12 cellular contexts compared by ENCODE assay signal in genomic region chr2:61356958-61357350, GRCh38.
DNase-seq lines count a peak whose midpoint lies in the region; ATAC-seq, FAIRE-seq and TF ChIP-seq lines count a peak whose summit lies in the region.
"Had no signal": no experiment of that assay in that cellular context is flagged by ENCODE, and none has a peak within 500 bp of the region (broad histone marks: within the 10 kb centered on the region; RNA-seq: fewer than 3 reads in every experiment).

No MANE protein-coding gene starts in this region.

- TF ChIP-seq CTCF in AG04449 (IDR thresholded peaks at IDR 0.05; ENCODE audit: insufficient read depth, low read length, missing control alignments) (no peak), right lobe of liver (IDR thresholded peaks at IDR 0.05) (no peak)

- ATAC-seq in right lobe of liver (peak in 3 of 4 donors; percentile 4 to 7 (median 5)), GM21786 (IDR thresholded peaks at IDR 0.05; ENCODE audit: unreplicated experiment) (no peak)

- peak; percentile 12 for DNase-seq in AG04449 (ENCODE audit: low read depth, low spot score)
- DNase-seq in GM19239 (ENCODE audit: insufficient read length, low spot score): no peak
- DNase-seq in astrocyte of the hippocampus (ENCODE audit: low read depth, low spot score): peak; percentile 52
- DNase-seq in right lobe of liver: no peak
- DNase-seq in HuH-7 (ENCODE audit: low spot score): no peak
- DNase-seq in SW 1271 (lab: John Stamatoyannopoulos, UW): no peak
- no peak for DNase-seq in stimulated activated CD4-positive, alpha-beta T cell treated with anti-CD3 and anti-CD28 coated beads, Interleukin-4, amount 100 ng/mL, for 1 hour
- DNase-seq: activated T-cell treated with anti-CD3 and anti-CD28 coated beads, Interleukin-2, amount 50 U/mL, for 1 hour; KBM-7; NCI-H2171 had no signal

- 62% methylated on average over 1 of the region's 1 CpG for WGBS in right lobe of liver (ENCODE audit: insufficient coverage, low coverage, low lambda C conversion rate, missing lambda C conversion rate)

- FAIRE-seq in GM19239 (lab: Jason Lieb, UNC): peak; percentile 81

- H3K27ac ChIP-seq in right lobe of liver: peak overlapping the region; percentile 64 to 73 (median 65)
- H3K27ac ChIP-seq: tibial nerve had no signal

- H3K9me3 ChIP-seq in right lobe of liver: no peaks in the 10 kb centered on the region

- peaks cover 0 to 40% (median 5%) of the 10 kb centered on the region in 4 donors for H3K4me1 ChIP-seq in right lobe of liver

- no peaks in the 10 kb centered on the region for H3K27me3 ChIP-seq in right lobe of liver
- H3K27me3 ChIP-seq: tibial nerve had no signal

- H3K4me3 ChIP-seq in AG04449 (ENCODE audit: low read depth, low read length) (no peak overlapping the region), right lobe of liver (no peak overlapping the region)
- H3K4me3 ChIP-seq: tibial nerve had no signal

- H3K36me3 ChIP-seq in right lobe of liver: no peaks in the 10 kb centered on the region

- POLR2A ChIA-PET in AG04449 (lab: Yijun Ruan, JAX): no interaction called here

- no peak for TF ChIP-seq POLR2A in right lobe of liver (IDR thresholded peaks at IDR 0.05)

- intact Hi-C loops in right lobe of liver (cut with DNase I): no loop called here

- CTCF ChIA-PET in AG04449 (lab: Yijun Ruan, JAX): no interaction called here

Comparison
In these comparisons a context has a peak if more than half of its experiments do, and no peak if none do; other contexts are left out.
1. DNase-seq: peak in AG04449 (single experiment) and astrocyte of the hippocampus (single experiment); none in GM19239 (single experiment), right lobe of liver (0 of 3), HuH-7 (single experiment), SW 1271 (0 of 2) and stimulated activated CD4-positive, alpha-beta T cell treated with anti-CD3 and anti-CD28 coated beads, Interleukin-4, amount 100 ng/mL, for 1 hour (single experiment).